In genomic region chr19:3382460-3383100, GRCh38 we compare ENCODE assay signal across 15 cellular contexts. TPM values are rescaled to one million over a fixed set of nuclear protein-coding genes. Genes with fewer than 3 reads are reported as not detected.
DNase-seq lines count a peak whose midpoint lies in the region; ATAC-seq and TF ChIP-seq lines count a peak whose summit lies in the region.
"Had no signal": no experiment of that assay in that cellular context is flagged by ENCODE, and none has a peak within 500 bp of the region (broad histone marks: within the 10 kb centered on the region; RNA-seq: fewer than 3 reads in every experiment).

No MANE protein-coding gene starts in this region.

- TF ChIP-seq POLR2A in gastrocnemius medialis (IDR thresholded peaks at IDR 0.05) (no peak), GM18505 (IDR thresholded peaks at IDR 0.05; ENCODE audit: borderline replicate concordance, extremely low read depth, insufficient read depth, insufficient read length) (no peak)

- H3K27me3 Mint-ChIP-seq in endothelial cell (ENCODE audit: unreplicated experiment) = peaks cover 8% of the 10 kb centered on the region

- no peak overlapping the region for H3K4me3 ChIP-seq in right atrium auricular region
- peak overlapping the region in 2 of 4 donors; percentile 6 to 8 for H3K4me3 ChIP-seq in gastrocnemius medialis

- peaks cover 22% of the 10 kb centered on the region for H3K36me3 ChIP-seq in right atrium auricular region
- peaks cover 0 to 9% of the 10 kb centered on the region in 2 donors for H3K36me3 ChIP-seq in gastrocnemius medialis

- H3K36me3 Mint-ChIP-seq in endothelial cell (ENCODE audit: low read depth, unreplicated experiment) = peaks cover 5% of the 10 kb centered on the region

- intact Hi-C loops in cardiac septum (cut with DNase I) (loop anchor here (10.0 kb wide), 1 partner anchor 562 kb away; no protein-coding TSS in a partner anchor), gastrocnemius medialis (cut with DNase I; ENCODE audit: low total_unique reads) (loop anchor here (2.0 kb wide), 1 partner anchor 14 kb away; no protein-coding TSS in a partner anchor)

- H3K9me3 Mint-ChIP-seq in endothelial cell (ENCODE audit: unreplicated experiment) = no peaks in the 10 kb centered on the region
- H3K9me3 Mint-ChIP-seq: activated T-helper 1 cell treated with anti-CD3 and anti-CD28 coated beads, Interleukin-12 subunit alpha, Interleukin-12 subunit beta, Interleukin-2, Interleukin-4 antibody, amounts not matched to agents 30 ng/mL and 10 ng/mL and 1 ng/mL, durations not matched to agents 14 hours and 24 hours and 36 hours; T-helper 1 cell treated with Interleukin-12 subunit alpha and Interleukin-12 subunit beta and Interleukin-4 antibody, amounts not matched to agents 30 μg/mL and 1 μg/mL, for 36 hours had no signal

- H3K27ac ChIP-seq in right atrium auricular region (peak overlapping the region; percentile 91 to 99), gastrocnemius medialis (peak overlapping the region; percentile 98 to 100 (median 98))

- H3K4me3 Mint-ChIP-seq in endothelial cell (ENCODE audit: unreplicated experiment) = peak overlapping the region; percentile 35
- H3K4me3 Mint-ChIP-seq: activated T-helper 1 cell treated with anti-CD3 and anti-CD28 coated beads, Interleukin-12 subunit alpha, Interleukin-12 subunit beta, Interleukin-2, Interleukin-4 antibody, amounts not matched to agents 30 ng/mL and 10 ng/mL and 1 ng/mL, durations not matched to agents 14 hours and 24 hours and 36 hours; T-helper 1 cell treated with Interleukin-12 subunit alpha and Interleukin-12 subunit beta and Interleukin-4 antibody, amounts not matched to agents 30 μg/mL and 1 μg/mL, for 36 hours had no signal

- no peak for ATAC-seq in gastrocnemius medialis
- ATAC-seq in GM18505 (IDR thresholded peaks at IDR 0.05; ENCODE audit: unreplicated experiment) = no peak
- no peak for ATAC-seq in HG02763 (IDR thresholded peaks at IDR 0.05; ENCODE audit: unreplicated experiment)

- H3K4me1 ChIP-seq in right atrium auricular region = peaks cover 0 to 82% of the 10 kb centered on the region in 2 donors
- peaks cover 73 to 86% of the 10 kb centered on the region in 2 donors for H3K4me1 ChIP-seq in gastrocnemius medialis

- peak overlapping the region; percentile 53 for H3K27ac Mint-ChIP-seq in endothelial cell (ENCODE audit: unreplicated experiment)
- H3K27ac Mint-ChIP-seq: activated T-helper 1 cell treated with anti-CD3 and anti-CD28 coated beads, Interleukin-12 subunit alpha, Interleukin-12 subunit beta, Interleukin-2, Interleukin-4 antibody, amounts not matched to agents 30 ng/mL and 10 ng/mL and 1 ng/mL, durations not matched to agents 14 hours and 24 hours and 36 hours; T-helper 1 cell treated with Interleukin-12 subunit alpha and Interleukin-12 subunit beta and Interleukin-4 antibody, amounts not matched to agents 30 μg/mL and 1 μg/mL, for 36 hours had no signal

- no peaks in the 10 kb centered on the region for H3K4me1 Mint-ChIP-seq in endothelial cell (ENCODE audit: unreplicated experiment)

- H3K27me3 ChIP-seq in right atrium auricular region (no peaks in the 10 kb centered on the region), gastrocnemius medialis (no peaks in the 10 kb centered on the region)

- H3K9me3 ChIP-seq in right atrium auricular region (no peaks in the 10 kb centered on the region), gastrocnemius medialis (no peaks in the 10 kb centered on the region)

- DNase-seq in right atrium auricular region (ENCODE audit: low spot score) = no peak
- DNase-seq in cardiac septum (ENCODE audit: low spot score) = no peak
- DNase-seq in endothelial cell (ENCODE audit: low spot score) = no peak
- no peak for DNase-seq in gastrocnemius medialis
- DNase-seq in NCI-H1436 (lab: John Stamatoyannopoulos, UW) = no peak
- no peak for DNase-seq in UCSD-AML1 (lab: John Stamatoyannopoulos, UW; ENCODE audit: unreplicated experiment)
- DNase-seq: activated CD4-positive, alpha-beta T cell treated with anti-CD3 and anti-CD28 coated beads for 48 hours; H7; islet precursor cell; Karpas-422; NCI-H524 had no signal

- in situ Hi-C loops in gastrocnemius medialis (cut with MboI; ENCODE audit: low sequenced_read_pairs in 4 of 4) = no loop called here

- TF ChIP-seq CTCF in right atrium auricular region (IDR thresholded peaks at IDR 0.05) (no peak), endothelial cell (IDR thresholded peaks at IDR 0.05; ENCODE audit: unreplicated experiment) (no peak), gastrocnemius medialis (IDR thresholded peaks at IDR 0.05 in 4 of 5, conservative IDR thresholded peaks at IDR 0.05 in 1 of 5) (no peak)

RNA-seq across cellular contexts. Expression of gene NFIC, which starts 16.2 kb away (rescaled TPM):
- 100 to 1,000 TPM; 111 to 196 TPM for total RNA-seq in right atrium auricular region
- 178 TPM for total RNA-seq in cardiac septum
- total RNA-seq in endothelial cell (ENCODE audit: unreplicated experiment) = 4.9 TPM
- total RNA-seq in gastrocnemius medialis = 100 to 1,000 TPM in 3 of 4 donors, 10 to 100 TPM in 1; 90.2 to 403 (median 348) TPM

Comparison
In these comparisons a context has a peak if more than half of its experiments do, and no peak if none do; other contexts are left out.
1. RNA of gene NFIC, which starts 16.2 kb away (total RNA-seq): 90.2 to 403 TPM in gastrocnemius medialis, 111 to 196 TPM in right atrium auricular region and 178 TPM in cardiac septum (single experiment); 4.9 TPM in endothelial cell (single experiment); every median in the first group is over 10 times any median in the second.